33 cellular contexts compared by ENCODE assay signal in genomic region chr9:78521680-78522079, GRCh38.
"Had no signal": no experiment of that assay in that cellular context is flagged by ENCODE, and none has a peak within 500 bp of the region (broad histone marks: within the 10 kb centered on the region; RNA-seq: fewer than 3 reads in every experiment).

No MANE protein-coding gene starts in this region.

- FAIRE-seq: islet of Langerhans had no signal

- DNase-seq: hypothalamus; immature natural killer cell; kidney; left colon; left lung; lower lobe of right lung; mammary epithelial cell; mesendoderm; naive B cell; natural killer cell; nephron progenitor cell; occipital lobe; ovary; stimulated activated CD4-positive, alpha-beta T cell treated with anti-CD3 and anti-CD28 coated beads, Interleukin-12 subunit alpha, Interleukin-12 subunit beta, amount 100 ng/mL, for 4 hours; stimulated activated CD4-positive, alpha-beta T cell treated with anti-CD3 and anti-CD28 coated beads, Interleukin-15, amount 100 ng/mL, for 24 hours; stimulated activated CD4-positive, alpha-beta T cell treated with anti-CD3 and anti-CD28 coated beads, Interleukin-2, amount 100 ng/mL, for 24 hours; stimulated activated CD4-positive, alpha-beta T cell treated with anti-CD3 and anti-CD28 coated beads, Interleukin-4, amount 100 ng/mL, for 1 hour; stimulated activated naive B cell treated with anti-CD40 and anti-IgM and Interleukin-4, amounts not matched to agents 10 μg/mL and 1 μg/mL and 100 μg/mL, for 72 hours; stimulated activated naive CD8-positive, alpha-beta T cell treated with anti-CD3 and anti-CD28 coated beads, Interleukin-15, Interleukin-2, amounts not matched to agents 100 U/mL and 50 U/mL, for 24 hours; stomach; testis; thyroid gland; transverse colon; upper lobe of left lung had no signal

- H3K9me3 ChIP-seq: neutrophil, testis, thyroid gland had no signal

- H3K4me1 Mint-ChIP-seq: immature natural killer cell; mesothelial cell of epicardium; naive B cell; natural killer cell; nephron progenitor cell; neural progenitor cell; stimulated activated naive B cell treated with anti-CD40 and anti-IgM and Interleukin-4, amounts not matched to agents 10 μg/mL and 1 μg/mL and 100 μg/mL, for 72 hours had no signal

- H3K4me3 ChIP-seq: left lung, lower lobe of right lung, neural progenitor cell, ovary, right atrium auricular region, skin epidermis, stomach, testis, thyroid gland, transverse colon, upper lobe of left lung, vagina had no signal

- H3K27ac ChIP-seq: left lung, lower lobe of right lung, neural progenitor cell, neutrophil, ovary, right atrium auricular region, skin epidermis, stomach, testis, thyroid gland, transverse colon, upper lobe of left lung, vagina had no signal

- H3K36me3 ChIP-seq: left lung, lower lobe of right lung, neutrophil, ovary, right atrium auricular region, stomach, thyroid gland, transverse colon, upper lobe of left lung, vagina had no signal

- H3K27ac Mint-ChIP-seq: immature natural killer cell; mesothelial cell of epicardium; naive B cell; natural killer cell; nephron progenitor cell; neural progenitor cell; progenitor cell of endocrine pancreas; stimulated activated naive B cell treated with anti-CD40 and anti-IgM and Interleukin-4, amounts not matched to agents 10 μg/mL and 1 μg/mL and 100 μg/mL, for 72 hours had no signal

- H3K27me3 Mint-ChIP-seq: progenitor cell of endocrine pancreas had no signal

- ATAC-seq: left colon; left lung; lower lobe of right lung; natural killer cell; sciatic nerve; stimulated activated naive B cell treated with anti-CD40 and anti-IgM and Interleukin-4, amounts not matched to agents 10 μg/mL and 1 μg/mL and 100 μg/mL, for 72 hours; stimulated activated naive CD8-positive, alpha-beta T cell treated with anti-CD3 and anti-CD28 coated beads, Interleukin-15, Interleukin-2, amounts not matched to agents 100 U/mL and 50 U/mL, for 24 hours had no signal

- H3K4me2 ChIP-seq: neural progenitor cell had no signal

- H3K4me1 ChIP-seq: left lung, lower lobe of right lung, right atrium auricular region, stomach, testis, thyroid gland, transverse colon, upper lobe of left lung, vagina had no signal

- H3K4me3 Mint-ChIP-seq: immature natural killer cell; mesothelial cell of epicardium; naive B cell; natural killer cell; nephron progenitor cell; neural progenitor cell; stimulated activated naive B cell treated with anti-CD40 and anti-IgM and Interleukin-4, amounts not matched to agents 10 μg/mL and 1 μg/mL and 100 μg/mL, for 72 hours had no signal
